Comparison of ENCODE assay signal across 1 cellular context in genomic region chr6:27136077-27136644, GRCh38.
TF ChIP-seq lines count a peak whose summit lies in the region.

No MANE protein-coding gene starts in this region.

TF ChIP-seq in K562, 482 proteins besides CTCF, POLR2A, EP300 and RAD21 (continued from another document):
- no peak for TF ChIP-seq ZNF518B (CRISPR knock-in tag; IDR thresholded peaks at IDR 0.05)
- peak; percentile 93 for TF ChIP-seq ATF4 (CRISPR knock-in tag; IDR thresholded peaks at IDR 0.05)
- TF ChIP-seq RBM22 (IDR thresholded peaks at IDR 0.05; ENCODE audit: low read depth, low read length, poor library complexity, severe bottlenecking) = no peak
- TF ChIP-seq ETS2 (tag; IDR thresholded peaks at IDR 0.05; ENCODE audit: borderline replicate concordance, poor library complexity, severe bottlenecking) = no peak
- TF ChIP-seq POLR2H (tag; IDR thresholded peaks at IDR 0.05; ENCODE audit: low read depth) = no peak; the same call in none of the 2 replicates
- TF ChIP-seq THRAP3 (IDR thresholded peaks at IDR 0.05; ENCODE audit: borderline replicate concordance) = no peak
- TF ChIP-seq RFX7 (CRISPR knock-in tag; IDR thresholded peaks at IDR 0.05) = peak; percentile 89; the same call in 1 of the 2 replicates
- peak; percentile 84; the same call in 1 of the 2 replicates for TF ChIP-seq NR2F6 (CRISPR knock-in tag; IDR thresholded peaks at IDR 0.05)
- TF ChIP-seq CHCHD3 (CRISPR knock-in tag; IDR thresholded peaks at IDR 0.05) = peak; percentile 96
- no peak for TF ChIP-seq RBM17 (IDR thresholded peaks at IDR 0.05; ENCODE audit: borderline replicate concordance, low read depth, low read length)
- TF ChIP-seq ZBTB26 (CRISPR knock-in tag; IDR thresholded peaks at IDR 0.05) = peak; percentile 93
- TF ChIP-seq MTA3 (IDR thresholded peaks at IDR 0.05; ENCODE audit: borderline replicate concordance) = peak; percentile 92
- TF ChIP-seq ELF2 (CRISPR knock-in tag; IDR thresholded peaks at IDR 0.05) = peak; percentile 83; the same call in 1 of the 2 replicates
- no peak for TF ChIP-seq TRIM25 (IDR thresholded peaks at IDR 0.05; ENCODE audit: borderline replicate concordance)
- TF ChIP-seq CBX5 (IDR thresholded peaks at IDR 0.05; ENCODE audit: borderline replicate concordance, low read depth) = no peak
- no peak for TF ChIP-seq ZNF318 (IDR thresholded peaks at IDR 0.05; ENCODE audit: borderline replicate concordance in 1 of 2, low read depth in 1 of 2)
- TF ChIP-seq POLR3A (IDR thresholded peaks at IDR 0.05; ENCODE audit: borderline replicate concordance, extremely low read depth, insufficient read depth, insufficient read length) = no peak
- TF ChIP-seq SPI1 (IDR thresholded peaks at IDR 0.05; ENCODE audit: borderline replicate concordance, low read depth, low read length) = peak; percentile 32; the same call in 1 of the 2 replicates
- no peak for TF ChIP-seq HCFC1 (IDR thresholded peaks at IDR 0.05; ENCODE audit: low read depth, low read length)
- no peak for TF ChIP-seq ZBTB8A (IDR thresholded peaks at IDR 0.05; ENCODE audit: partially characterized antibody)
- no peak for TF ChIP-seq NBN (IDR thresholded peaks at IDR 0.05; ENCODE audit: low read depth)
- TF ChIP-seq GABPB1 (CRISPR knock-in tag; IDR thresholded peaks at IDR 0.05) = 0 out of 2 replicates have a peak, but pooled peaks have one; percentile 7
- no peak for TF ChIP-seq ZNF77 (CRISPR knock-in tag; IDR thresholded peaks at IDR 0.05)
- no peak for TF ChIP-seq XRCC4 (IDR thresholded peaks at IDR 0.05; ENCODE audit: extremely low read depth, insufficient read depth, insufficient read length)
- TF ChIP-seq ETV6 (IDR thresholded peaks at IDR 0.05; ENCODE audit: borderline replicate concordance in 1 of 2, low read depth in 2 of 2, low read length in 1 of 2) = no peak
- TF ChIP-seq ETV6 (CRISPR knock-in tag; IDR thresholded peaks at IDR 0.05; ENCODE audit: borderline replicate concordance) = no peak
- TF ChIP-seq ZNF398 (CRISPR knock-in tag; IDR thresholded peaks at IDR 0.05) = peak; percentile 86
- TF ChIP-seq SMAD3 (CRISPR knock-in tag; conservative IDR thresholded peaks at IDR 0.05) = peak; percentile 98
- no peak for TF ChIP-seq ZNF551 (CRISPR knock-in tag; IDR thresholded peaks at IDR 0.05)
- no peak for TF ChIP-seq HMGXB4 (CRISPR knock-in tag; IDR thresholded peaks at IDR 0.05)
- TF ChIP-seq POLR3G (IDR thresholded peaks at IDR 0.05; ENCODE audit: extremely low read depth, insufficient read length, insufficient replicate concordance) = no peak
- peak; percentile 47 for TF ChIP-seq TFE3 (CRISPR knock-in tag; IDR thresholded peaks at IDR 0.05)
- TF ChIP-seq FOXP1 (CRISPR knock-in tag; IDR thresholded peaks at IDR 0.05) = no peak
- peak; percentile 62; the same call in 1 of the 2 replicates for TF ChIP-seq NFE2L1 (tag; IDR thresholded peaks at IDR 0.05; ENCODE audit: borderline replicate concordance, low read depth)
- no peak for TF ChIP-seq ZNF263 (CRISPR knock-in tag; IDR thresholded peaks at IDR 0.05; ENCODE audit: borderline replicate concordance)
